In the genomic region with DNA sequence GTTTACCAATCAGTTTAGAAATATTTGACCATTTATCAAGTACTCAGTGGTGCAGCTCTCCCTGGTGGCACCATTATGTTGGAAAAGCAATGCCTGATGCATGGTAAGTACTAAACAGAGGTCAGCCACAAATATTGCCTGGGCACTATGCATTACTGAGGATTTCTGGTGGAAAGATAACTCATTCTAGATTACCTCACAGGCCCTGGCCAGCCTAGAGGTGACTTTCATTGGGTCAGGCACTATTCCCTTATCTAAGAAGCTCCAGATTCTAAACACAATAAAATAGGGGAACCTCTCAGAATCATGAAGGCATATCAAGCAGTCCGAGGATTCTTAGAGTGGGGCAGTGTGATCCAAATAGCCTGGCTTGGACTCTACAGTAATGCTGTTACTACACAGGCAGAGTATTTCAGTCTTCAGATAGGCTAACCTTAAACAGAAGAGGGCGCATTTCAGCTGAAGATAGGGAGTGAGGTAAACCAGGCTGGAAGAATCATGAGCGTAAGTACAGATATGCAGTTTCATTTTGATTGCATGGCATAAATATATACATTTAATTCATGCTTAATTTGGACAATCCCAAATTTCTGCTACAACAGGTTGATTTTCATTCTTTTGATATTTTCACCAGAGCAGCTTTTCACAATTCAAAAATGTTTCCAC, we compare ENCODE assay signal across 1 cellular context.
TF ChIP-seq lines count a peak whose summit lies in the region.

No MANE protein-coding gene starts in this region.

TF ChIP-seq in HepG2, 621 proteins besides CTCF, POLR2A, EP300 and RAD21 (continued from another document and continues in another):
- TF ChIP-seq, protein P1, sequence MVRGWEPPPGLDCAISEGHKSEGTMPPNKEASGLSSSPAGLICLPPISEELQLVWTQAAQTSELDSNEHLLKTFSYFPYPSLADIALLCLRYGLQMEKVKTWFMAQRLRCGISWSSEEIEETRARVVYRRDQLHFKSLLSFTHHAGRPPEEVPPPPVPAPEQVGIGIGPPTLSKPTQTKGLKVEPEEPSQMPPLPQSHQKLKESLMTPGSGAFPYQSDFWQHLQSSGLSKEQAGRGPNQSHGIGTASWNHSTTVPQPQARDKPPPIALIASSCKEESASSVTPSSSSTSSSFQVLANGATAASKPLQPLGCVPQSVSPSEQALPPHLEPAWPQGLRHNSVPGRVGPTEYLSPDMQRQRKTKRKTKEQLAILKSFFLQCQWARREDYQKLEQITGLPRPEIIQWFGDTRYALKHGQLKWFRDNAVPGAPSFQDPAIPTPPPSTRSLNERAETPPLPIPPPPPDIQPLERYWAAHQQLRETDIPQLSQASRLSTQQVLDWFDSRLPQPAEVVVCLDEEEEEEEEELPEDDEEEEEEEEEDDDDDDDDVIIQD (CRISPR knock-in tag; IDR thresholded peaks at IDR 0.05; ENCODE audit: low read depth): peak; percentile 54; the same call in 1 of the 2 replicates
- no peak for TF ChIP-seq SAP130 (CRISPR knock-in tag; IDR thresholded peaks at IDR 0.05; ENCODE audit: low read depth)
- 0 out of 2 replicates have a peak, but pooled peaks have one; percentile 49 for TF ChIP-seq ZNF124 (CRISPR knock-in tag; IDR thresholded peaks at IDR 0.05)
- no peak for TF ChIP-seq MAFG (CRISPR knock-in tag; IDR thresholded peaks at IDR 0.05)
- no peak for TF ChIP-seq NFYB (CRISPR knock-in tag; IDR thresholded peaks at IDR 0.05)
- TF ChIP-seq NPAS2 (CRISPR knock-in tag; IDR thresholded peaks at IDR 0.05; ENCODE audit: borderline replicate concordance): no peak
- TF ChIP-seq, protein P2, sequence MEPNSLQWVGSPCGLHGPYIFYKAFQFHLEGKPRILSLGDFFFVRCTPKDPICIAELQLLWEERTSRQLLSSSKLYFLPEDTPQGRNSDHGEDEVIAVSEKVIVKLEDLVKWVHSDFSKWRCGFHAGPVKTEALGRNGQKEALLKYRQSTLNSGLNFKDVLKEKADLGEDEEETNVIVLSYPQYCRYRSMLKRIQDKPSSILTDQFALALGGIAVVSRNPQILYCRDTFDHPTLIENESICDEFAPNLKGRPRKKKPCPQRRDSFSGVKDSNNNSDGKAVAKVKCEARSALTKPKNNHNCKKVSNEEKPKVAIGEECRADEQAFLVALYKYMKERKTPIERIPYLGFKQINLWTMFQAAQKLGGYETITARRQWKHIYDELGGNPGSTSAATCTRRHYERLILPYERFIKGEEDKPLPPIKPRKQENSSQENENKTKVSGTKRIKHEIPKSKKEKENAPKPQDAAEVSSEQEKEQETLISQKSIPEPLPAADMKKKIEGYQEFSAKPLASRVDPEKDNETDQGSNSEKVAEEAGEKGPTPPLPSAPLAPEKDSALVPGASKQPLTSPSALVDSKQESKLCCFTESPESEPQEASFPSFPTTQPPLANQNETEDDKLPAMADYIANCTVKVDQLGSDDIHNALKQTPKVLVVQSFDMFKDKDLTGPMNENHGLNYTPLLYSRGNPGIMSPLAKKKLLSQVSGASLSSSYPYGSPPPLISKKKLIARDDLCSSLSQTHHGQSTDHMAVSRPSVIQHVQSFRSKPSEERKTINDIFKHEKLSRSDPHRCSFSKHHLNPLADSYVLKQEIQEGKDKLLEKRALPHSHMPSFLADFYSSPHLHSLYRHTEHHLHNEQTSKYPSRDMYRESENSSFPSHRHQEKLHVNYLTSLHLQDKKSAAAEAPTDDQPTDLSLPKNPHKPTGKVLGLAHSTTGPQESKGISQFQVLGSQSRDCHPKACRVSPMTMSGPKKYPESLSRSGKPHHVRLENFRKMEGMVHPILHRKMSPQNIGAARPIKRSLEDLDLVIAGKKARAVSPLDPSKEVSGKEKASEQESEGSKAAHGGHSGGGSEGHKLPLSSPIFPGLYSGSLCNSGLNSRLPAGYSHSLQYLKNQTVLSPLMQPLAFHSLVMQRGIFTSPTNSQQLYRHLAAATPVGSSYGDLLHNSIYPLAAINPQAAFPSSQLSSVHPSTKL (CRISPR knock-in tag; IDR thresholded peaks at IDR 0.05): 0 out of 2 replicates have a peak, but pooled peaks have one; percentile 28
- TF ChIP-seq STAG1 (CRISPR knock-in tag; IDR thresholded peaks at IDR 0.05): peak; percentile 95
- 0 out of 2 replicates have a peak, but pooled peaks have one; percentile 30 for TF ChIP-seq ZNF644 (CRISPR knock-in tag; IDR thresholded peaks at IDR 0.05; ENCODE audit: low read depth)
- TF ChIP-seq, protein P3, sequence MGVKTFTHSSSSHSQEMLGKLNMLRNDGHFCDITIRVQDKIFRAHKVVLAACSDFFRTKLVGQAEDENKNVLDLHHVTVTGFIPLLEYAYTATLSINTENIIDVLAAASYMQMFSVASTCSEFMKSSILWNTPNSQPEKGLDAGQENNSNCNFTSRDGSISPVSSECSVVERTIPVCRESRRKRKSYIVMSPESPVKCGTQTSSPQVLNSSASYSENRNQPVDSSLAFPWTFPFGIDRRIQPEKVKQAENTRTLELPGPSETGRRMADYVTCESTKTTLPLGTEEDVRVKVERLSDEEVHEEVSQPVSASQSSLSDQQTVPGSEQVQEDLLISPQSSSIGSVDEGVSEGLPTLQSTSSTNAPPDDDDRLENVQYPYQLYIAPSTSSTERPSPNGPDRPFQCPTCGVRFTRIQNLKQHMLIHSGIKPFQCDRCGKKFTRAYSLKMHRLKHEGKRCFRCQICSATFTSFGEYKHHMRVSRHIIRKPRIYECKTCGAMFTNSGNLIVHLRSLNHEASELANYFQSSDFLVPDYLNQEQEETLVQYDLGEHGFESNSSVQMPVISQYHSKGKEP (CRISPR knock-in tag; IDR thresholded peaks at IDR 0.05): 0 out of 2 replicates have a peak, but pooled peaks have one; percentile 50
- no peak for TF ChIP-seq SMAD3 (CRISPR knock-in tag; IDR thresholded peaks at IDR 0.05)
- TF ChIP-seq ELF4 (CRISPR knock-in tag; IDR thresholded peaks at IDR 0.05; ENCODE audit: borderline replicate concordance): no peak
- no peak for TF ChIP-seq YEATS2 (CRISPR knock-in tag; IDR thresholded peaks at IDR 0.05; ENCODE audit: borderline replicate concordance)
- TF ChIP-seq FOXC1 (CRISPR knock-in tag; IDR thresholded peaks at IDR 0.05; ENCODE audit: borderline replicate concordance): no peak
- TF ChIP-seq JARID2 (CRISPR knock-in tag; IDR thresholded peaks at IDR 0.05; ENCODE audit: insufficient replicate concordance): no peak
- no peak for TF ChIP-seq AGO2 (optimal IDR thresholded peaks at IDR 0.05; ENCODE audit: low read depth, low read length)
- no peak for TF ChIP-seq ZFAT (CRISPR knock-in tag; conservative IDR thresholded peaks at IDR 0.05)
- TF ChIP-seq XBP1 (CRISPR knock-in tag; IDR thresholded peaks at IDR 0.05): no peak
- TF ChIP-seq STAT5B (CRISPR knock-in tag; IDR thresholded peaks at IDR 0.05): no peak
- TF ChIP-seq LCORL (IDR thresholded peaks at IDR 0.05): no peak
- TF ChIP-seq LCORL (CRISPR knock-in tag; IDR thresholded peaks at IDR 0.05): no peak
- peak; percentile 82 for TF ChIP-seq SMC3 (IDR thresholded peaks at IDR 0.05; ENCODE audit: low read length)
- no peak for TF ChIP-seq ZNF24 (IDR thresholded peaks at IDR 0.05)
- 0 out of 2 replicates have a peak, but pooled peaks have one; percentile 32 for TF ChIP-seq FOXK1 (CRISPR knock-in tag; IDR thresholded peaks at IDR 0.05; ENCODE audit: borderline replicate concordance, low read depth)
- TF ChIP-seq ZFX (CRISPR knock-in tag; IDR thresholded peaks at IDR 0.05; ENCODE audit: low read depth): no peak
- no peak for TF ChIP-seq PAWR (CRISPR knock-in tag; IDR thresholded peaks at IDR 0.05; ENCODE audit: borderline replicate concordance)
- TF ChIP-seq ZNF282 (IDR thresholded peaks at IDR 0.05; ENCODE audit: partially characterized antibody): no peak
- TF ChIP-seq, protein P4, sequence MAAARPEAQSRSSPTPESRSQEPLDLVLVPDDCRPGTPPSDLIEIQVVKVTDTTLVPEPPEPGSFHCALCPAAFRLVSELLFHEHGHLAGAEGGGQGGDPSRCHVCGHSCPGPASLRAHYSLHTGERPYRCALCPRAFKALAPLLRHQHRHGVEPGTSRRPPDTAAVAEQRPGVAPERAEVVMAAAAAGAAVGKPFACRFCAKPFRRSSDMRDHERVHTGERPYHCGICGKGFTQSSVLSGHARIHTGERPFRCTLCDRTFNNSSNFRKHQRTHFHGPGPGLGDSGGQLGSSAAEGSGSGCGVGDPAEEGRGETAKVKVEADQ (CRISPR knock-in tag; IDR thresholded peaks at IDR 0.05; ENCODE audit: borderline replicate concordance): no peak
- TF ChIP-seq JUND (CRISPR knock-in tag; IDR thresholded peaks at IDR 0.05): no peak
- TF ChIP-seq TEAD3 (CRISPR knock-in tag; optimal IDR thresholded peaks at IDR 0.05; ENCODE audit: borderline replicate concordance): peak; percentile 56
- no peak for TF ChIP-seq DNMT3B (CRISPR knock-in tag; conservative IDR thresholded peaks at IDR 0.05)
- TF ChIP-seq MIXL1 (CRISPR knock-in tag; IDR thresholded peaks at IDR 0.05): 0 out of 2 replicates have a peak, but pooled peaks have one; percentile 28
- 0 out of 2 replicates have a peak, but pooled peaks have one; percentile 30 for TF ChIP-seq ZNF652 (CRISPR knock-in tag; IDR thresholded peaks at IDR 0.05; ENCODE audit: borderline replicate concordance, low read depth)
- no peak for TF ChIP-seq ZFP90 (CRISPR knock-in tag; IDR thresholded peaks at IDR 0.05; ENCODE audit: borderline replicate concordance)
- TF ChIP-seq ZNF75D (CRISPR knock-in tag; IDR thresholded peaks at IDR 0.05; ENCODE audit: borderline replicate concordance): no peak
- no peak for TF ChIP-seq ZNF720 (CRISPR knock-in tag; IDR thresholded peaks at IDR 0.05)
- TF ChIP-seq ZNF761 (CRISPR knock-in tag; conservative IDR thresholded peaks at IDR 0.05): no peak
- no peak for TF ChIP-seq GLMP (CRISPR knock-in tag; IDR thresholded peaks at IDR 0.05; ENCODE audit: borderline replicate concordance)
- TF ChIP-seq NFKB2 (CRISPR knock-in tag; IDR thresholded peaks at IDR 0.05; ENCODE audit: borderline replicate concordance): no peak
- no peak for TF ChIP-seq ZNF543 (CRISPR knock-in tag; IDR thresholded peaks at IDR 0.05)
- TF ChIP-seq IRF9 (CRISPR knock-in tag; IDR thresholded peaks at IDR 0.05; ENCODE audit: borderline replicate concordance): no peak
- TF ChIP-seq, protein P5, sequence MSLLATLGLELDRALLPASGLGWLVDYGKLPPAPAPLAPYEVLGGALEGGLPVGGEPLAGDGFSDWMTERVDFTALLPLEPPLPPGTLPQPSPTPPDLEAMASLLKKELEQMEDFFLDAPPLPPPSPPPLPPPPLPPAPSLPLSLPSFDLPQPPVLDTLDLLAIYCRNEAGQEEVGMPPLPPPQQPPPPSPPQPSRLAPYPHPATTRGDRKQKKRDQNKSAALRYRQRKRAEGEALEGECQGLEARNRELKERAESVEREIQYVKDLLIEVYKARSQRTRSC (CRISPR knock-in tag; IDR thresholded peaks at IDR 0.05; ENCODE audit: low read depth): no peak
- TF ChIP-seq ZBTB25 (CRISPR knock-in tag; IDR thresholded peaks at IDR 0.05): peak; percentile 41; the same call in 1 of the 2 replicates
- TF ChIP-seq ZNF709 (CRISPR knock-in tag; IDR thresholded peaks at IDR 0.05): no peak
- no peak for TF ChIP-seq MZF1 (CRISPR knock-in tag; IDR thresholded peaks at IDR 0.05; ENCODE audit: borderline replicate concordance)
- no peak for TF ChIP-seq FUBP1 (CRISPR knock-in tag; IDR thresholded peaks at IDR 0.05; ENCODE audit: borderline replicate concordance)
- TF ChIP-seq CCAR2 (optimal IDR thresholded peaks at IDR 0.05; ENCODE audit: low read depth, low read length): no peak
- no peak for TF ChIP-seq USF2 (IDR thresholded peaks at IDR 0.05; ENCODE audit: low read depth, low read length)
- TF ChIP-seq USF2 (CRISPR knock-in tag; IDR thresholded peaks at IDR 0.05; ENCODE audit: borderline replicate concordance): no peak
